Comparison of ENCODE assay signal across 11 cellular contexts in genomic region chr20:33909331-33909921, GRCh38.
DNase-seq lines count a peak whose midpoint lies in the region; ATAC-seq and TF ChIP-seq lines count a peak whose summit lies in the region.
"Had no signal": no experiment of that assay in that cellular context is flagged by ENCODE, and none has a peak within 500 bp of the region (broad histone marks: within the 10 kb centered on the region; RNA-seq: fewer than 3 reads in every experiment).

No MANE protein-coding gene starts in this region.

- H3K4me3 ChIP-seq in SJSA1 (no peak overlapping the region), thyroid gland (replicated peaks in 1 of 3) (no peak overlapping the region)

- peak; percentile 59 for DNase-seq in NCI-H510A treated with DMSO at 0.1 percent for 48 hours (lab: John Stamatoyannopoulos, UW)
- no peak for DNase-seq in NCI-H510A (lab: John Stamatoyannopoulos, UW)
- DNase-seq in SJSA1 (ENCODE audit: low read depth in 1 of 2, low spot score in 2 of 2), result peak; percentile 77 to 82
- peak; percentile 25 for DNase-seq in glomerular endothelial cell (ENCODE audit: extremely low read depth, low read depth, low spot score)
- peak; percentile 69 to 71 for DNase-seq in thyroid gland
- DNase-seq in activated CD4-positive, alpha-beta T cell treated with anti-CD3 and anti-CD28 coated beads for 36 hours, result no peak
- DNase-seq in activated CD4-positive, alpha-beta T cell treated with anti-CD3 and anti-CD28 coated beads for 1 hour, result no peak
- DNase-seq: glutamatergic neuron, Karpas-422 had no signal

- no peak for ATAC-seq in activated CD4-positive, alpha-beta T cell treated with anti-CD3 and anti-CD28 coated beads for 36 hours
- ATAC-seq in HG03280 (IDR thresholded peaks at IDR 0.05; ENCODE audit: unreplicated experiment), result no peak

- H3K27ac ChIP-seq in SJSA1, result peak overlapping the region; percentile 79
- H3K27ac ChIP-seq in thyroid gland, result peak overlapping the region; percentile 83 to 99 (median 91)

- 22 to 33% methylated on average over 6 of the region's 6 CpGs for WGBS in thyroid gland, 2 donors

- peak in 1 of 6 experiments; percentile 10 for TF ChIP-seq CTCF in thyroid gland (IDR thresholded peaks at IDR 0.05)

- peaks cover 30% of the 10 kb centered on the region for H3K4me1 ChIP-seq in SJSA1 (replicated peaks)
- peaks cover 38 to 52% of the 10 kb centered on the region in 2 donors for H3K4me1 ChIP-seq in thyroid gland

- H3K36me3 ChIP-seq in SJSA1 (no peaks in the 10 kb centered on the region), thyroid gland (no peaks in the 10 kb centered on the region)

- TF ChIP-seq POLR2A in thyroid gland (IDR thresholded peaks at IDR 0.05), result no peak

- H3K27me3 ChIP-seq in SJSA1 (replicated peaks), result no peaks in the 10 kb centered on the region
- H3K27me3 ChIP-seq in thyroid gland, result no peaks in the 10 kb centered on the region

- no peaks in the 10 kb centered on the region for H3K36me3 Mint-ChIP-seq in activated CD4-positive, alpha-beta T cell treated with anti-CD3 and anti-CD28 coated beads for 36 hours (ENCODE audit: low read depth)

- CTCF ChIA-PET in activated CD4-positive, alpha-beta T cell treated with anti-CD3 and anti-CD28 coated beads for 36 hours (lab: Charles Lee), result no interaction called here

- H3K27me3 Mint-ChIP-seq in activated CD4-positive, alpha-beta T cell treated with anti-CD3 and anti-CD28 coated beads for 36 hours, result no peaks in the 10 kb centered on the region

- POLR2A ChIA-PET in activated CD4-positive, alpha-beta T cell treated with anti-CD3 and anti-CD28 coated beads for 36 hours (lab: Charles Lee), result no interaction called here

- H3K4me3 Mint-ChIP-seq in activated CD4-positive, alpha-beta T cell treated with anti-CD3 and anti-CD28 coated beads for 36 hours, result no peak overlapping the region
- H3K4me3 Mint-ChIP-seq: B cell had no signal

- no peak overlapping the region for H3K27ac Mint-ChIP-seq in activated CD4-positive, alpha-beta T cell treated with anti-CD3 and anti-CD28 coated beads for 36 hours
- H3K27ac Mint-ChIP-seq: B cell had no signal

- no peaks in the 10 kb centered on the region for H3K9me3 Mint-ChIP-seq in activated CD4-positive, alpha-beta T cell treated with anti-CD3 and anti-CD28 coated beads for 36 hours (ENCODE audit: low read depth)

- H3K4me1 Mint-ChIP-seq in activated CD4-positive, alpha-beta T cell treated with anti-CD3 and anti-CD28 coated beads for 36 hours, result peaks cover under 1% of the 10 kb centered on the region
- H3K4me1 Mint-ChIP-seq: B cell had no signal

- intact Hi-C loops in thyroid gland (cut with DNase I), result no loop called here
- intact Hi-C loops in activated CD4-positive, alpha-beta T cell treated with anti-CD3 and anti-CD28 coated beads for 36 hours (cut with DNase I, micrococcal nuclease), result no loop called here

- H3K9me3 ChIP-seq in SJSA1 (replicated peaks), result no peaks in the 10 kb centered on the region
- H3K9me3 ChIP-seq in thyroid gland, result no peaks in the 10 kb centered on the region

Comparison
In these comparisons a context has a peak if more than half of its experiments do, and no peak if none do; other contexts are left out.
1. DNase-seq: peak in NCI-H510A treated with DMSO at 0.1 percent for 48 hours (single experiment), SJSA1 (2 of 2), glomerular endothelial cell (single experiment) and thyroid gland (2 of 2); none in NCI-H510A (single experiment), activated CD4-positive, alpha-beta T cell treated with anti-CD3 and anti-CD28 coated beads for 36 hours (single experiment) and activated CD4-positive, alpha-beta T cell treated with anti-CD3 and anti-CD28 coated beads for 1 hour (single experiment).